ENCODE assay signal across 22 cellular contexts in genomic region chr15:69631005-69631404, GRCh38.
"Had no signal": no experiment of that assay in that cellular context is flagged by ENCODE, and none has a peak within 500 bp of the region (broad histone marks: within the 10 kb centered on the region; RNA-seq: fewer than 3 reads in every experiment).

No MANE protein-coding gene starts in this region.

- H3K4me2 ChIP-seq: hepatocyte had no signal

- H3K4me3 Mint-ChIP-seq: memory B cell; natural killer cell treated with Interleukin-12 subunit alpha and Interleukin-12 subunit beta and Interleukin-15 and Interleukin-18, amount 100 ng/mL, for 72 hours; stimulated activated naive B cell treated with anti-CD40 and anti-IgM and Interleukin-4, amounts not matched to agents 10 μg/mL and 1 μg/mL and 100 μg/mL, for 72 hours; stimulated activated naive CD8-positive, alpha-beta T cell treated with anti-CD3 and anti-CD28 coated beads, Interleukin-15, amount 100 ng/mL, for 72 hours had no signal

- H3K4me3 ChIP-seq: colonic mucosa, hepatocyte, psoas muscle, spleen, testis, tibial nerve had no signal

- H3K27ac ChIP-seq: colonic mucosa, hepatocyte, psoas muscle, spleen, testis, tibial nerve had no signal

- H3K36me3 ChIP-seq: colonic mucosa, spleen, tibial nerve had no signal

- H3K27me3 ChIP-seq: colonic mucosa, testis, tibial nerve had no signal

- FAIRE-seq: endothelial cell of umbilical vein had no signal

- H3K9me3 Mint-ChIP-seq: memory B cell; natural killer cell treated with Interleukin-12 subunit alpha and Interleukin-12 subunit beta and Interleukin-15 and Interleukin-18, amount 100 ng/mL, for 72 hours; stimulated activated naive B cell treated with anti-CD40 and anti-IgM and Interleukin-4, amounts not matched to agents 10 μg/mL and 1 μg/mL and 100 μg/mL, for 72 hours; stimulated activated naive CD8-positive, alpha-beta T cell treated with anti-CD3 and anti-CD28 coated beads, Interleukin-15, amount 100 ng/mL, for 72 hours had no signal

- DNase-seq: colonic mucosa; dermis blood vessel endothelial cell; erythroblast; foreskin melanocyte; kidney glomerular epithelial cell; midbrain; psoas muscle; retina; spleen; stimulated activated CD4-positive, alpha-beta T cell treated with anti-CD3 and anti-CD28 coated beads, Interleukin-15, amount 100 ng/mL, for 24 hours; stimulated activated CD4-positive, alpha-beta T cell treated with anti-CD3 and anti-CD28 coated beads, Interleukin-1b, Interleukin-23, amount 100 ng/mL, for 48 hours; stimulated activated CD4-positive, alpha-beta T cell treated with anti-CD3 and anti-CD28 coated beads, Interleukin-4, amount 100 ng/mL, for 24 hours; stimulated activated naive B cell treated with anti-CD40 and anti-IgM and Interleukin-4, amounts not matched to agents 10 μg/mL and 1 μg/mL and 100 μg/mL, for 72 hours; stimulated activated naive CD8-positive, alpha-beta T cell treated with anti-CD3 and anti-CD28 coated beads, Interleukin-15, amount 100 ng/mL, for 72 hours; testis had no signal

- H3K4me1 ChIP-seq: colonic mucosa, psoas muscle, tibial nerve had no signal

- ATAC-seq: left lobe of liver; natural killer cell treated with Interleukin-12 subunit alpha and Interleukin-12 subunit beta and Interleukin-15 and Interleukin-18, amount 100 ng/mL, for 72 hours; psoas muscle; sciatic nerve; stimulated activated naive B cell treated with anti-CD40 and anti-IgM and Interleukin-4, amounts not matched to agents 10 μg/mL and 1 μg/mL and 100 μg/mL, for 72 hours; stimulated activated naive CD8-positive, alpha-beta T cell treated with anti-CD3 and anti-CD28 coated beads, Interleukin-15, amount 100 ng/mL, for 72 hours had no signal

- H3K36me3 Mint-ChIP-seq: memory B cell; natural killer cell treated with Interleukin-12 subunit alpha and Interleukin-12 subunit beta and Interleukin-15 and Interleukin-18, amount 100 ng/mL, for 72 hours; stimulated activated naive B cell treated with anti-CD40 and anti-IgM and Interleukin-4, amounts not matched to agents 10 μg/mL and 1 μg/mL and 100 μg/mL, for 72 hours had no signal

- H3K9me3 ChIP-seq: colonic mucosa, psoas muscle, spleen, testis, tibial nerve had no signal

- H2AFZ ChIP-seq: hepatocyte had no signal

- H3K27ac Mint-ChIP-seq: memory B cell; stimulated activated naive B cell treated with anti-CD40 and anti-IgM and Interleukin-4, amounts not matched to agents 10 μg/mL and 1 μg/mL and 100 μg/mL, for 72 hours; stimulated activated naive CD8-positive, alpha-beta T cell treated with anti-CD3 and anti-CD28 coated beads, Interleukin-15, amount 100 ng/mL, for 72 hours had no signal
